ENCODE assay signal across 17 cellular contexts in the genomic region with DNA sequence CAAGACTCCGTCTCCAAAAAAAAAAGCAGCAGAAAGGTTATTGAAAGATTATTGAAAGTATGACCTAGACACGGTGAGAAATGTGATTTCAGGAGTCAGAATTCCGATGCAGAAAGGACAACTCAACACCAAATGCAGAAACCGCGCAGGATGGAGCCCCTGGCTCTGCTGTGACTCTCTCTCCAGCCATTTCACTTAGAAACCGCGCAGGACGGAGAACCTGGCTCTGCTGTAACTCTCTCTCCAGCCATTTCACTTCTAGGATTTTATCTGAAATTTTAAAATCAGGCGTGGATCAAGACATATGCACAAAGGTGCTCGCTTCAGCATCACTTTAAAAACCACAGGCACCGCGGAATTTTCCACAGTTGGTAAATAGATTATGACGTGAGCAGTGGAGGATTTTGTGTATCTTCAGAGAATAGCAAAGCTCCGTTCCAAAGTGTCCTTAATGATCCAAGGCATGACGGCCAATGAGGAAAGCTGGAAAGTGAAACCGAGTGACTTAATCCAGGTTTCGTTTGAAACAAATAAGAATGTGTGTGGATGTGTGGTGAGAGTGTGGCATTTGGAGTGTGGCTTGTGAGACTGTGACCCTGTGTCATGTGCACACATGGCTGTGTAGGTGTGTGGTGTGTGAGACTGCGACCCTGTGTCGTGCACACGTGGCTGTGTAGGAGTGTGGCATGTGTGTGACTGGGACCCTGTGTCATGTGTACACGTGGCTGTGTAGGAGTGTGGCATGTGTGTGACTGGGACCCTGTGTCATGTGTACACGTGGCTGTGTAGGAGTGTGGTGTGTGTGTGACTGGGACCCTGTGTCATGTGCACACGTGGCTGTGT. TPM values are rescaled to one million over a fixed set of nuclear protein-coding genes. Genes with fewer than 3 reads are reported as not detected.
DNase-seq lines count a peak whose midpoint lies in the region; ATAC-seq, FAIRE-seq and TF ChIP-seq lines count a peak whose summit lies in the region.
"Had no signal": no experiment of that assay in that cellular context is flagged by ENCODE, and none has a peak within 500 bp of the region (broad histone marks: within the 10 kb centered on the region; RNA-seq: fewer than 3 reads in every experiment).

No MANE protein-coding gene starts in this region.

- peaks cover 21% of the 10 kb centered on the region for H3K27me3 ChIP-seq in GM23248 (replicated peaks; ENCODE audit: insufficient read depth)
- H3K27me3 ChIP-seq in K562 (ENCODE audit: control insufficient read depth in 2 of 2, insufficient read depth in 2 of 2, low read length in 2 of 2), result peaks cover 0 to 7% of the 10 kb centered on the region in 2 experiments; a peak in 1 of 5 replicates
- H3K27me3 ChIP-seq: neural progenitor cell had no signal

- H3K9me3 ChIP-seq in GM23248 (ENCODE audit: low read depth) (no peaks in the 10 kb centered on the region), K562 (replicated peaks; ENCODE audit: control insufficient read depth, insufficient read depth, low read depth, low read length) (no peaks in the 10 kb centered on the region)
- H3K9me3 ChIP-seq: ascending aorta had no signal

- H3K27ac ChIP-seq in GM23248 (no peak overlapping the region), K562 (ENCODE audit: extremely low read depth, low read depth, low read length) (no peak overlapping the region)
- H3K27ac ChIP-seq: ascending aorta, neural progenitor cell had no signal

- H3K4me3 ChIP-seq in GM23248, result peak overlapping the region; percentile 54
- no peak overlapping the region for H3K4me3 ChIP-seq in K562
- H3K4me3 ChIP-seq: neural progenitor cell had no signal

- H3K9me2 ChIP-seq in GM23248 (ENCODE audit: insufficient read depth), result no peaks in the 10 kb centered on the region

- H3K36me3 ChIP-seq in GM23248 (ENCODE audit: low read depth) (no peaks in the 10 kb centered on the region), K562 (ENCODE audit: control insufficient read depth, insufficient read depth, low read length) (no peaks in the 10 kb centered on the region)
- H3K36me3 ChIP-seq: ascending aorta, neural progenitor cell had no signal

- no peak for ATAC-seq in K562
- ATAC-seq in HG02973 (IDR thresholded peaks at IDR 0.05; ENCODE audit: unreplicated experiment), result no peak
- no peak for ATAC-seq in HG02870 (IDR thresholded peaks at IDR 0.05; ENCODE audit: unreplicated experiment)
- ATAC-seq: activated CD4-positive, CD25-positive, alpha-beta regulatory T cell treated with anti-CD3 and anti-CD28 coated beads, Interleukin-2, amount 50 U/mL, for 24 hours had no signal

- TF ChIP-seq EP300 in K562 (IDR thresholded peaks at IDR 0.05; ENCODE audit: low read length), result no peak

- H2AFZ ChIP-seq in GM23248, result peak overlapping the region; percentile 58; the same call in 1 of the 2 replicates
- peak overlapping the region; percentile 82 for H2AFZ ChIP-seq in K562 (ENCODE audit: low read depth, low read length)
- H2AFZ ChIP-seq: neural progenitor cell had no signal

- no peak for TF ChIP-seq POLR2A in K562 (conservative IDR thresholded peaks at IDR 0.05)

- intact Hi-C loops in K562 (cut with micrococcal nuclease), result no loop called here

- 20 to 28% methylated on average over 23 of the region's 23 CpGs for WGBS in GM23248 (ENCODE audit: low coverage in 1 of 2, low lambda C conversion rate in 2 of 2, missing lambda C conversion rate in 2 of 2), 2 experiments
- 17% methylated on average over 23 of the region's 23 CpGs for whole genome bisulfite sequencing in K562 (ENCODE audit: insufficient coverage, low coverage, missing lambda C conversion rate)

- H3K79me2 ChIP-seq in GM23248 (ENCODE audit: insufficient read depth) (no peaks in the 10 kb centered on the region), K562 (ENCODE audit: control insufficient read depth, insufficient read depth, low read length) (no peaks in the 10 kb centered on the region)

- H3F3A ChIP-seq in GM23248 (ENCODE audit: insufficient read depth), result peaks cover 7% of the 10 kb centered on the region; the same call in 1 of the 2 replicates

- POLR2A ChIA-PET in K562 (lab: Yijun Ruan, JAX), result interaction anchor here (0.8 to 1.0 kb wide), 4 partner anchors 9 to 41 kb away, joined by 3 to 4 read pairs (median 4); no protein-coding TSS in a partner anchor

- H3K9ac ChIP-seq in GM23248, result peak overlapping the region; percentile 52
- peak overlapping the region in 1 of 2 experiments; percentile 15; a peak in 1 of 4 replicates for H3K9ac ChIP-seq in K562 (ENCODE audit: insufficient read depth in 1 of 2, low read depth in 2 of 2, low read length in 2 of 2)
- H3K9ac ChIP-seq: neural progenitor cell had no signal

- DNase-seq in AG08395 (ENCODE audit: low spot score) (peak; percentile 36), GM23248 (peak; percentile 79), K562 (ENCODE audit: extremely low read depth in 1 of 4, low spot score in 3 of 4) (no peak), middle frontal gyrus (ENCODE audit: extremely low spot score, low spot score) (peak; percentile 8), T1000 (lab: John Stamatoyannopoulos, UW) (no peak), NCI-H1694 (lab: John Stamatoyannopoulos, UW) (no peak)
- DNase-seq: CD4-positive, alpha-beta memory T cell; SHP77 treated with DMSO at 0.1 percent for 48 hours; stimulated activated CD4-positive, alpha-beta T cell treated with anti-CD3 and anti-CD28 coated beads, Interleukin-12 subunit alpha, Interleukin-12 subunit beta, amount 100 ng/mL, for 4 hours had no signal

- FAIRE-seq in K562 (lab: Jason Lieb, UNC), result peak; percentile 87

- in situ Hi-C loops in GM23248 (cut with MboI), result no loop called here
- in situ Hi-C loops in K562 (cut with MboI), result no loop called here

- H3K4me2 ChIP-seq in GM23248 (ENCODE audit: unreplicated experiment) (peak overlapping the region; percentile 70), K562 (ENCODE audit: insufficient read depth, low read length) (peak overlapping the region; percentile 56)
- H3K4me2 ChIP-seq: neural progenitor cell had no signal

- no TSS peak for BruUV-seq in K562 (replicated peaks; lab: Mats Ljungman, UMichigan)

- CTCF ChIA-PET in K562 (lab: Yijun Ruan, JAX; ENCODE audit: low intra/inter-chr PET ratio), result no interaction called here

- H3K4me1 ChIP-seq in GM23248 (ENCODE audit: insufficient read depth) (no peaks in the 10 kb centered on the region), K562 (replicated peaks in 1 of 2; ENCODE audit: control insufficient read depth in 2 of 2, insufficient read depth in 2 of 2, low read length in 2 of 2) (peaks cover 3 to 59% of the 10 kb centered on the region in 2 experiments; a peak in 2 of 5 replicates)

- no peaks in the 10 kb centered on the region for H3K9me1 ChIP-seq in K562 (ENCODE audit: control insufficient read depth, insufficient read depth, low read length)

- H4K20me1 ChIP-seq in GM23248 (ENCODE audit: insufficient read depth), result no peaks in the 10 kb centered on the region
- no peaks in the 10 kb centered on the region for H4K20me1 ChIP-seq in K562 (replicated peaks; ENCODE audit: control insufficient read depth, insufficient read depth, low read length)

- TF ChIP-seq CTCF in K562 (IDR thresholded peaks at IDR 0.05 in 2 of 3, conservative IDR thresholded peaks at IDR 0.05 in 1 of 3; ENCODE audit: insufficient read depth in 2 of 3, low read depth in 1 of 3, low read length in 3 of 3), result no peak

- TF ChIP-seq RAD21 in K562 (CRISPR knock-in tag; conservative IDR thresholded peaks at IDR 0.05 in 1 of 2, IDR thresholded peaks at IDR 0.05 in 1 of 2), result no peak

RNA-seq across cellular contexts. Expression of gene UTS2R, which starts 9.5 kb away (rescaled TPM):
- total RNA-seq in GM23248 (2014; rRNA removed; shearing (Covaris generic)), result not detected in 2 replicates
- not detected in 2 replicates for polyA plus RNA-seq in GM23248 (2016; fragmentation: Nextera tagmentation; extraction: Ambion mirVana)
- not detected in 2 replicates for total RNA-seq in K562 (2011; cell fraction: chromatin; rRNA removed; ENCODE audit: low replicate concordance)
- total RNA-seq in K562 (2011; cell fraction: nucleolus; rRNA removed), result not detected in 2 replicates
- not detected in 2 replicates for total RNA-seq in K562 (2011; cell fraction: nucleoplasm; rRNA removed)
- not detected in 2 replicates for total RNA-seq in K562 (2014; rRNA removed)
- total RNA-seq in K562 (2014; rRNA removed; fragmentation: Illumina TruSeq; extraction: Trizol), result not detected in 2 replicates
- not detected in 2 replicates for total RNA-seq in K562 (2015; rRNA removed; fragmentation: Illumina TruSeq; extraction: Trizol)
- total RNA-seq in K562 (2021), result 0.22 TPM in 1 of 2 replicates, not detected in the other
- polyA plus RNA-seq in K562 (2011; rRNA removed), result not detected in 2 replicates
- polyA plus RNA-seq in K562 (2011; cell fraction: cytosol; rRNA removed), result not detected in 2 replicates
- polyA plus RNA-seq in K562 (2011; cell fraction: nucleus; rRNA removed), result 0.27 TPM in 1 of 2 replicates, not detected in the other
- polyA plus RNA-seq in K562 (2012), result not detected in 2 replicates
- polyA plus RNA-seq in K562 (2014; fragmentation: Illumina TruSeq; extraction: Trizol), result not detected in 2 replicates
- not detected for polyA plus RNA-seq in K562 (2014; fragmentation: Nextera tagmentation; extraction: Ambion mirVana)
- not detected in 2 replicates for polyA plus RNA-seq in K562 (2014; rRNA removed)
- polyA minus RNA-seq in K562 (2011; rRNA and poly(A)+ RNA removed), result not detected in 2 replicates
- polyA minus RNA-seq in K562 (2011; cell fraction: cytosol; rRNA and poly(A)+ RNA removed), result not detected in 2 replicates
- polyA minus RNA-seq in K562 (2011; cell fraction: nucleus; rRNA and poly(A)+ RNA removed), result not detected in 2 replicates
- total RNA-seq: ascending aorta; CD4-positive, alpha-beta memory T cell; glomerular endothelial cell; NCI-H460 had no signal
- polyA plus RNA-seq: CD4-positive, alpha-beta memory T cell had no signal

RNA-seq across cellular contexts. Expression of gene TEX19, which starts 22.0 kb away (rescaled TPM):
- not detected in 2 replicates for total RNA-seq in GM23248 (2014; rRNA removed; shearing (Covaris generic))
- polyA plus RNA-seq in GM23248 (2016; fragmentation: Nextera tagmentation; extraction: Ambion mirVana) (not detected in 2 replicates), K562 (2011; rRNA removed) (3.6 and 4.9 TPM in 2 replicates), K562 (2014; fragmentation: Illumina TruSeq; extraction: Trizol) (1.9 and 2.3 TPM in 2 replicates), K562 (2014; fragmentation: Nextera tagmentation; extraction: Ambion mirVana) (under 1 TPM; 0.10 to 0.57 TPM), K562 (2014; rRNA removed) (1.9 and 2.2 TPM in 2 replicates)
- 1.0 and 1.2 TPM in 2 replicates for total RNA-seq in K562 (2011; cell fraction: chromatin; rRNA removed; ENCODE audit: low replicate concordance)
- total RNA-seq in K562 (2011; cell fraction: nucleolus; rRNA removed), result 1.2 TPM in 2 replicates
- total RNA-seq in K562 (2011; cell fraction: nucleoplasm; rRNA removed), result 1.0 and 1.8 TPM in 2 replicates
- total RNA-seq in K562 (2014; rRNA removed) (1.6 and 2.4 TPM in 2 replicates), K562 (2014; rRNA removed; fragmentation: Illumina TruSeq; extraction: Trizol) (0.93 and 1.4 TPM in 2 replicates), K562 (2015; rRNA removed; fragmentation: Illumina TruSeq; extraction: Trizol) (1.6 and 2.0 TPM in 2 replicates), K562 (2021) (1.4 and 2.1 TPM in 2 replicates)
- 4.1 and 5.7 TPM in 2 replicates for polyA plus RNA-seq in K562 (2011; cell fraction: cytosol; rRNA removed)
- polyA plus RNA-seq in K562 (2011; cell fraction: nucleus; rRNA removed), result 1.2 and 1.9 TPM in 2 replicates
- 2.0 and 5.3 TPM in 2 replicates for polyA plus RNA-seq in K562 (2012)
- 2.4 and 2.7 TPM in 2 replicates for polyA minus RNA-seq in K562 (2011; rRNA and poly(A)+ RNA removed)
- polyA minus RNA-seq in K562 (2011; cell fraction: cytosol; rRNA and poly(A)+ RNA removed), result 0.91 and 1.5 TPM in 2 replicates
- 0.13 and 0.56 TPM in 2 replicates for polyA minus RNA-seq in K562 (2011; cell fraction: nucleus; rRNA and poly(A)+ RNA removed)
- total RNA-seq: ascending aorta; CD4-positive, alpha-beta memory T cell; dorsolateral prefrontal cortex; glomerular endothelial cell had no signal
- polyA plus RNA-seq: CD4-positive, alpha-beta memory T cell had no signal

RNA-seq across cellular contexts. Expression of gene HEXD, which starts 37.1 kb away (rescaled TPM):
- total RNA-seq in GM23248 (2014; rRNA removed; shearing (Covaris generic)), result 5.9 and 9.7 TPM in 2 replicates
- 4.1 and 5.7 TPM in 2 replicates for polyA plus RNA-seq in GM23248 (2016; fragmentation: Nextera tagmentation; extraction: Ambion mirVana)
- 73.7 and 159 TPM in 2 replicates for total RNA-seq in K562 (2011; cell fraction: chromatin; rRNA removed; ENCODE audit: low replicate concordance)
- total RNA-seq in K562 (2011; cell fraction: nucleolus; rRNA removed), result 83.4 and 88.2 TPM in 2 replicates
- total RNA-seq in K562 (2011; cell fraction: nucleoplasm; rRNA removed), result 65.7 and 67.2 TPM in 2 replicates
- 10.5 and 12.3 TPM in 2 replicates for total RNA-seq in K562 (2014; rRNA removed)
- total RNA-seq in K562 (2014; rRNA removed; fragmentation: Illumina TruSeq; extraction: Trizol), result 5.3 and 6.7 TPM in 2 replicates
- total RNA-seq in K562 (2015; rRNA removed; fragmentation: Illumina TruSeq; extraction: Trizol), result 8.3 and 10.0 TPM in 2 replicates
- 16.9 and 17.5 TPM in 2 replicates for total RNA-seq in K562 (2021)
- 20.0 and 22.3 TPM in 2 replicates for polyA plus RNA-seq in K562 (2011; rRNA removed)
- 9.6 and 16.9 TPM in 2 replicates for polyA plus RNA-seq in K562 (2011; cell fraction: cytosol; rRNA removed)
- polyA plus RNA-seq in K562 (2011; cell fraction: nucleus; rRNA removed), result 208 and 322 TPM in 2 replicates
- 13.2 and 23.9 TPM in 2 replicates for polyA plus RNA-seq in K562 (2012)
- polyA plus RNA-seq in K562 (2014; fragmentation: Illumina TruSeq; extraction: Trizol), result 8.7 and 10.9 TPM in 2 replicates
- polyA plus RNA-seq in K562 (2014; fragmentation: Nextera tagmentation; extraction: Ambion mirVana), result 1 to 10 TPM; 1.0 TPM
- 21.9 and 25.3 TPM in 2 replicates for polyA plus RNA-seq in K562 (2014; rRNA removed)
- 6.1 and 7.1 TPM in 2 replicates for polyA minus RNA-seq in K562 (2011; rRNA and poly(A)+ RNA removed)
- 5.5 and 6.5 TPM in 2 replicates for polyA minus RNA-seq in K562 (2011; cell fraction: cytosol; rRNA and poly(A)+ RNA removed)
- 28.3 and 30.8 TPM in 2 replicates for polyA minus RNA-seq in K562 (2011; cell fraction: nucleus; rRNA and poly(A)+ RNA removed)

RNA-seq across cellular contexts. Expression of gene OGFOD3, which starts 37.3 kb away (rescaled TPM):
- 34.1 and 44.7 TPM in 2 replicates for total RNA-seq in GM23248 (2014; rRNA removed; shearing (Covaris generic))
- 38.1 and 43.6 TPM in 2 replicates for polyA plus RNA-seq in GM23248 (2016; fragmentation: Nextera tagmentation; extraction: Ambion mirVana)
- total RNA-seq in K562 (2011; cell fraction: chromatin; rRNA removed; ENCODE audit: low replicate concordance), result 39.5 and 85.3 TPM in 2 replicates
- total RNA-seq in K562 (2011; cell fraction: nucleolus; rRNA removed), result 68.9 and 71.6 TPM in 2 replicates
- 53.3 and 56.9 TPM in 2 replicates for total RNA-seq in K562 (2011; cell fraction: nucleoplasm; rRNA removed)
- 34.7 and 44.7 TPM in 2 replicates for total RNA-seq in K562 (2014; rRNA removed)
- total RNA-seq in K562 (2014; rRNA removed; fragmentation: Illumina TruSeq; extraction: Trizol), result 8.9 and 12.3 TPM in 2 replicates
- total RNA-seq in K562 (2015; rRNA removed; fragmentation: Illumina TruSeq; extraction: Trizol), result 18.0 and 18.9 TPM in 2 replicates
- 40.5 and 43.6 TPM in 2 replicates for total RNA-seq in K562 (2021)
- 23.8 and 31.8 TPM in 2 replicates for polyA plus RNA-seq in K562 (2011; rRNA removed)
- polyA plus RNA-seq in K562 (2011; cell fraction: cytosol; rRNA removed), result 43.8 and 57.1 TPM in 2 replicates
- 27.5 and 35.1 TPM in 2 replicates for polyA plus RNA-seq in K562 (2011; cell fraction: nucleus; rRNA removed)
- 31.5 and 39.2 TPM in 2 replicates for polyA plus RNA-seq in K562 (2012)
- 18.3 and 23.3 TPM in 2 replicates for polyA plus RNA-seq in K562 (2014; fragmentation: Illumina TruSeq; extraction: Trizol)
- polyA plus RNA-seq in K562 (2014; fragmentation: Nextera tagmentation; extraction: Ambion mirVana), result 1 to 10 TPM in 1 of 2 experiments, under 1 TPM in 1; 0.69 to 1.8 TPM
- 33.3 and 34.5 TPM in 2 replicates for polyA plus RNA-seq in K562 (2014; rRNA removed)
- polyA minus RNA-seq in K562 (2011; rRNA and poly(A)+ RNA removed), result 15.2 and 19.6 TPM in 2 replicates
- polyA minus RNA-seq in K562 (2011; cell fraction: cytosol; rRNA and poly(A)+ RNA removed), result 27.3 and 39.2 TPM in 2 replicates
- polyA minus RNA-seq in K562 (2011; cell fraction: nucleus; rRNA and poly(A)+ RNA removed), result 8.6 and 12.7 TPM in 2 replicates

RNA-seq across cellular contexts. Expression of gene SECTM1, which starts 47.5 kb away (rescaled TPM):
- total RNA-seq in GM23248 (2014; rRNA removed; shearing (Covaris generic)), result 1.4 and 3.0 TPM in 2 replicates
- polyA plus RNA-seq in GM23248 (2016; fragmentation: Nextera tagmentation; extraction: Ambion mirVana) (1.4 TPM in 2 replicates), K562 (2011; rRNA removed) (0.19 and 0.46 TPM in 2 replicates), K562 (2014; fragmentation: Illumina TruSeq; extraction: Trizol) (0.15 TPM in 1 of 2 replicates, not detected in the other), K562 (2014; fragmentation: Nextera tagmentation; extraction: Ambion mirVana) (not detected), K562 (2014; rRNA removed) (not detected in 2 replicates)
- 0.86 TPM in 1 of 2 replicates, not detected in the other for total RNA-seq in K562 (2011; cell fraction: chromatin; rRNA removed; ENCODE audit: low replicate concordance)
- 0.53 and 0.83 TPM in 2 replicates for total RNA-seq in K562 (2011; cell fraction: nucleolus; rRNA removed)
- total RNA-seq in K562 (2011; cell fraction: nucleoplasm; rRNA removed), result 0.99 TPM in 1 of 2 replicates, not detected in the other
- total RNA-seq in K562 (2014; rRNA removed) (0.18 TPM in 1 of 2 replicates, not detected in the other), K562 (2014; rRNA removed; fragmentation: Illumina TruSeq; extraction: Trizol) (not detected in 2 replicates), K562 (2015; rRNA removed; fragmentation: Illumina TruSeq; extraction: Trizol) (not detected in 2 replicates), K562 (2021) (0.11 TPM in 1 of 2 replicates, not detected in the other)
- polyA plus RNA-seq in K562 (2011; cell fraction: cytosol; rRNA removed), result 0.35 and 1.1 TPM in 2 replicates
- polyA plus RNA-seq in K562 (2011; cell fraction: nucleus; rRNA removed), result 0.31 and 0.47 TPM in 2 replicates
- 0.36 and 0.57 TPM in 2 replicates for polyA plus RNA-seq in K562 (2012)
- 0.18 and 0.33 TPM in 2 replicates for polyA minus RNA-seq in K562 (2011; rRNA and poly(A)+ RNA removed)
- polyA minus RNA-seq in K562 (2011; cell fraction: cytosol; rRNA and poly(A)+ RNA removed), result not detected in 2 replicates
- 0.94 TPM in 1 of 2 replicates, not detected in the other for polyA minus RNA-seq in K562 (2011; cell fraction: nucleus; rRNA and poly(A)+ RNA removed)

Comparison
In these comparisons a context has a peak if more than half of its experiments do, and no peak if none do; other contexts are left out.
1. DNase-seq: peak in AG08395 (single experiment), GM23248 (single experiment) and middle frontal gyrus (single experiment); none in K562 (0 of 4), T1000 (single experiment) and NCI-H1694 (single experiment).